ENCODE assay signal across 16 cellular contexts in the genomic region with DNA sequence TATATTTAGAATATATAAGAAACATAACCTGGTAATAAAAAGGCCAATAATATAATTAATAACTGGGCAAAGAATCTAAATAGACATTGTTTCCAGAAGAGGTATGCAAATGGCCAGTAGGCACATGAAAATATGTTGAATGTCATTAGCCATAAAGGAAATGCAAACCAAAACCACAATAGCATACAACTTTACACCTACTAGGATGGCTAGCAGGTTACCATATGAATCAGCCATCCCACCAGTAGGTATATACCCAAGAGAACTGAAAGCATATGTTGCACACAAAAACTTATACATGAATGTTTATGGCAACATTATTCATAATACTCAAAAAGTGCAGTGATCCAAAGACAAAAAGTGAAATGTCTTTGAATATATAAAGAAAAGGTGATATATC. TPM values are rescaled to one million over a fixed set of nuclear protein-coding genes. Genes with fewer than 3 reads are reported as not detected.
A peak's percentile ranks its signal among the peaks of the same experiment; 100 is the strongest.
DNase-seq lines count a peak whose midpoint lies in the region; ATAC-seq and TF ChIP-seq lines count a peak whose summit lies in the region.
"Had no signal": no experiment of that assay in that cellular context is flagged by ENCODE, and none has a peak within 500 bp of the region (broad histone marks: within the 10 kb centered on the region; RNA-seq: fewer than 3 reads in every experiment).

No MANE protein-coding gene starts in this region.

- H3K36me3 ChIP-seq in MM.1S (replicated peaks; ENCODE audit: insufficient read depth, low read length) (no peaks in the 10 kb centered on the region), BE2C (no peaks in the 10 kb centered on the region), smooth muscle cell (ENCODE audit: low read depth) (no peaks in the 10 kb centered on the region)
- H3K36me3 ChIP-seq: BLaER1 treated with 17β-estradiol and CSF1 and Interleukin-3, amounts not matched to agents 10 nM and 100 nM; gastrocnemius medialis had no signal

- ATAC-seq in GM18520 (IDR thresholded peaks at IDR 0.05; ENCODE audit: unreplicated experiment) = peak; percentile 93
- ATAC-seq in GM21390 (IDR thresholded peaks at IDR 0.05; ENCODE audit: unreplicated experiment) = peak; percentile 90
- ATAC-seq in HG02981 (IDR thresholded peaks at IDR 0.05; ENCODE audit: unreplicated experiment) = peak; percentile 90
- ATAC-seq: gastrocnemius medialis, HCT116, Right ventricle myocardium inferior had no signal

- no peaks in the 10 kb centered on the region for H3K27me3 ChIP-seq in MM.1S (replicated peaks; ENCODE audit: insufficient read depth, low read length)
- no peaks in the 10 kb centered on the region for H3K27me3 ChIP-seq in BE2C
- H3K27me3 ChIP-seq in smooth muscle cell (ENCODE audit: low read depth) = no peaks in the 10 kb centered on the region
- H3K27me3 ChIP-seq: BLaER1 treated with 17β-estradiol and CSF1 and Interleukin-3, amounts not matched to agents 10 nM and 100 nM; gastrocnemius medialis had no signal

- no peak overlapping the region for H3K4me2 ChIP-seq in MM.1S (ENCODE audit: low read depth, low read length)
- no peak overlapping the region for H3K4me2 ChIP-seq in smooth muscle cell
- H3K4me2 ChIP-seq: BLaER1 treated with 17β-estradiol and CSF1 and Interleukin-3, amounts not matched to agents 10 nM and 100 nM had no signal

- H3K4me1 ChIP-seq in MM.1S (ENCODE audit: low read length) = peaks cover 6% of the 10 kb centered on the region
- no peaks in the 10 kb centered on the region for H3K4me1 ChIP-seq in BE2C
- no peaks in the 10 kb centered on the region for H3K4me1 ChIP-seq in smooth muscle cell (ENCODE audit: low read depth)
- H3K4me1 ChIP-seq: BLaER1 treated with 17β-estradiol and CSF1 and Interleukin-3, amounts not matched to agents 10 nM and 100 nM; gastrocnemius medialis had no signal

- no peaks in the 10 kb centered on the region for H3K9me2 ChIP-seq in MM.1S (replicated peaks; ENCODE audit: insufficient read depth, low read length)

- DNase-seq in MM.1S (peak; percentile 30), BE2C (no peak), smooth muscle cell (lab: John Stamatoyannopoulos, UW; ENCODE audit: unreplicated experiment) (no peak), NCI-H2081 (lab: John Stamatoyannopoulos, UW) (no peak)
- DNase-seq in effector CD4-positive, alpha-beta T cell = no peak
- DNase-seq: anterior cingulate cortex, gastrocnemius medialis, Karpas-422, natural killer cell had no signal

- no peaks in the 10 kb centered on the region for H3K79me2 ChIP-seq in MM.1S (ENCODE audit: low read length)
- no peaks in the 10 kb centered on the region for H3K79me2 ChIP-seq in smooth muscle cell (ENCODE audit: low read depth)

- H3F3A ChIP-seq in MM.1S (ENCODE audit: insufficient read depth, low read length) (no peaks in the 10 kb centered on the region), smooth muscle cell (ENCODE audit: low read depth) (no peaks in the 10 kb centered on the region)

- H3K9ac ChIP-seq in MM.1S (ENCODE audit: low read length) (no peak overlapping the region), smooth muscle cell (ENCODE audit: low read depth) (no peak overlapping the region)
- H3K9ac ChIP-seq: BLaER1 treated with 17β-estradiol and CSF1 and Interleukin-3, amounts not matched to agents 10 nM and 100 nM had no signal

- H3K9me3 ChIP-seq in MM.1S (replicated peaks; ENCODE audit: insufficient read depth, low read length) (no peaks in the 10 kb centered on the region), BE2C (no peaks in the 10 kb centered on the region), smooth muscle cell (replicated peaks; ENCODE audit: low read depth) (no peaks in the 10 kb centered on the region)
- H3K9me3 ChIP-seq: BLaER1 treated with 17β-estradiol and CSF1 and Interleukin-3, amounts not matched to agents 10 nM and 100 nM; gastrocnemius medialis had no signal

- TF ChIP-seq CTCF in MM.1S (IDR thresholded peaks at IDR 0.05; ENCODE audit: low read length) (no peak), BE2C (IDR thresholded peaks at IDR 0.05; ENCODE audit: low read depth, low read length) (no peak), smooth muscle cell (IDR thresholded peaks at IDR 0.05; ENCODE audit: borderline replicate concordance, insufficient read depth, poor library complexity, severe bottlenecking) (no peak)

- no peak overlapping the region for H3K4me3 ChIP-seq in MM.1S (ENCODE audit: low read length)
- no peak overlapping the region for H3K4me3 ChIP-seq in BE2C (ENCODE audit: low read depth, low read length)
- H3K4me3 ChIP-seq in smooth muscle cell = no peak overlapping the region
- H3K4me3 ChIP-seq: BLaER1 treated with 17β-estradiol and CSF1 and Interleukin-3, amounts not matched to agents 10 nM and 100 nM; gastrocnemius medialis had no signal

- no peak overlapping the region for H3K27ac ChIP-seq in MM.1S (ENCODE audit: low read length)
- no peak overlapping the region for H3K27ac ChIP-seq in smooth muscle cell (ENCODE audit: low read depth)
- H3K27ac ChIP-seq: BLaER1 treated with 17β-estradiol and CSF1 and Interleukin-3, amounts not matched to agents 10 nM and 100 nM; gastrocnemius medialis had no signal

- H2AFZ ChIP-seq in MM.1S (ENCODE audit: low read length) (no peak overlapping the region), smooth muscle cell (ENCODE audit: low read depth) (no peak overlapping the region)

- H4K20me1 ChIP-seq in MM.1S (ENCODE audit: insufficient read depth, low read length) (no peaks in the 10 kb centered on the region), smooth muscle cell (ENCODE audit: low read depth) (no peaks in the 10 kb centered on the region)
- H4K20me1 ChIP-seq: BLaER1 treated with 17β-estradiol and CSF1 and Interleukin-3, amounts not matched to agents 10 nM and 100 nM had no signal

RNA-seq across cellular contexts. Expression of gene OR2D2, which starts 2.7 kb away (rescaled TPM):
- not detected for polyA plus RNA-seq in BE2C (2012; ENCODE audit: insufficient read depth, insufficient read length, low read depth)
- total RNA-seq in smooth muscle cell = 0.13 TPM in 1 of 2 replicates, not detected in the other
- polyA plus RNA-seq in smooth muscle cell = not detected in 2 replicates
- total RNA-seq: gastrocnemius medialis, natural killer cell, Right ventricle myocardium inferior had no signal
- polyA plus RNA-seq: urinary bladder had no signal

RNA-seq across cellular contexts. Expression of gene OR10A4, which starts 18.6 kb away (rescaled TPM):
- polyA plus RNA-seq in BE2C (2012; ENCODE audit: insufficient read depth, insufficient read length, low read depth) = not detected
- total RNA-seq in smooth muscle cell = not detected in 2 replicates
- polyA plus RNA-seq in smooth muscle cell = not detected in 2 replicates
- total RNA-seq: gastrocnemius medialis, natural killer cell, Right ventricle myocardium inferior, urinary bladder had no signal
- polyA plus RNA-seq: urinary bladder had no signal

RNA-seq across cellular contexts. Expression of gene OR2D3, which starts 25.8 kb away (rescaled TPM):
- polyA plus RNA-seq in BE2C (2012; ENCODE audit: insufficient read depth, insufficient read length, low read depth) = not detected
- total RNA-seq in smooth muscle cell = not detected in 2 replicates
- not detected in 2 replicates for polyA plus RNA-seq in smooth muscle cell
- total RNA-seq: gastrocnemius medialis, natural killer cell, Right ventricle myocardium inferior, urinary bladder had no signal
- polyA plus RNA-seq: urinary bladder had no signal

RNA-seq across cellular contexts. Expression of gene ZNF215, which starts 31.2 kb away (rescaled TPM):
- not detected for polyA plus RNA-seq in BE2C (2012; ENCODE audit: insufficient read depth, insufficient read length, low read depth)
- 5.2 and 9.1 TPM in 2 replicates for total RNA-seq in smooth muscle cell
- polyA plus RNA-seq in smooth muscle cell = 2.8 TPM in 2 replicates

RNA-seq across cellular contexts. Expression of gene OR10A2, which starts 32.2 kb away (rescaled TPM):
- polyA plus RNA-seq in BE2C (2012; ENCODE audit: insufficient read depth, insufficient read length, low read depth) = not detected
- total RNA-seq in smooth muscle cell = not detected in 2 replicates
- 0.06 TPM in 1 of 2 replicates, not detected in the other for polyA plus RNA-seq in smooth muscle cell
- total RNA-seq: gastrocnemius medialis, Right ventricle myocardium inferior, urinary bladder had no signal
- polyA plus RNA-seq: urinary bladder had no signal
